ENCODE assay signal across 12 cellular contexts in genomic region chr17:79952265-79952877, GRCh38.
A peak's percentile ranks its signal among the peaks of the same experiment; 100 is the strongest.
DNase-seq lines count a peak whose midpoint lies in the region; ATAC-seq, FAIRE-seq and TF ChIP-seq lines count a peak whose summit lies in the region.
"Had no signal": no experiment of that assay in that cellular context is flagged by ENCODE, and none has a peak within 500 bp of the region (broad histone marks: within the 10 kb centered on the region; RNA-seq: fewer than 3 reads in every experiment).

No MANE protein-coding gene starts in this region.

- ATAC-seq in HG02759 (IDR thresholded peaks at IDR 0.05; ENCODE audit: unreplicated experiment), result no peak
- ATAC-seq in HG02610 (IDR thresholded peaks at IDR 0.05; ENCODE audit: unreplicated experiment), result no peak
- ATAC-seq: activated T-cell treated with anti-CD3 and anti-CD28 coated beads, Interleukin-2, amount 50 U/mL, for 72 hours had no signal

- H3K9me3 ChIP-seq in BLaER1 treated with 17β-estradiol and CSF1 and Interleukin-3, amounts not matched to agents 10 nM and 100 nM (replicated peaks in 1 of 11), result no peaks in the 10 kb centered on the region
- H3K9me3 ChIP-seq in SJSA1 (replicated peaks) (no peaks in the 10 kb centered on the region), kidney (ENCODE audit: control insufficient read depth in 1 of 2, low read length in 2 of 2) (no peaks in the 10 kb centered on the region)
- H3K9me3 ChIP-seq: mucosa of descending colon had no signal

- no peak for FAIRE-seq in kidney (lab: Jason Lieb, UNC)

- no peak for TF ChIP-seq CTCF in kidney (IDR thresholded peaks at IDR 0.05; ENCODE audit: borderline replicate concordance, extremely low read depth, insufficient read depth)

- DNase-seq in SJSA1 (ENCODE audit: low read depth in 1 of 2, low spot score in 2 of 2) (peak in 1 of 2 experiments; percentile 46), kidney (peak; percentile 74), NCI-H510A (lab: John Stamatoyannopoulos, UW) (no peak), DMS 273 (lab: John Stamatoyannopoulos, UW; ENCODE audit: unreplicated experiment) (no peak)
- DNase-seq: activated T-cell treated with anti-CD3 and anti-CD28 coated beads, Interleukin-2, amount 50 U/mL, for 72 hours; NCI-H774; stimulated activated CD4-positive, alpha-beta T cell treated with anti-CD3 and anti-CD28 coated beads, Interleukin-12 subunit alpha, Interleukin-12 subunit beta, amount 100 ng/mL, for 4 hours had no signal

- peaks cover 14 to 48% (median 25%) of the 10 kb centered on the region in 11 experiments; a peak in 21 of 22 replicates for H3K27me3 ChIP-seq in BLaER1 treated with 17β-estradiol and CSF1 and Interleukin-3, amounts not matched to agents 10 nM and 100 nM
- H3K27me3 ChIP-seq in SJSA1 (replicated peaks) (no peaks in the 10 kb centered on the region), rectal smooth muscle tissue (ENCODE audit: control insufficient read depth, insufficient read depth, low read length) (no peaks in the 10 kb centered on the region)

- peak overlapping the region in 8 of 10 experiments; percentile 2 to 52 (median 36); a peak in 11 of 20 replicates for H3K4me3 ChIP-seq in BLaER1 treated with 17β-estradiol and CSF1 and Interleukin-3, amounts not matched to agents 10 nM and 100 nM
- H3K4me3 ChIP-seq in SJSA1 (peak overlapping the region; percentile 9), kidney (ENCODE audit: low read length in 2 of 2) (no peak overlapping the region), rectal smooth muscle tissue (ENCODE audit: low read length) (peak overlapping the region; percentile 7)
- H3K4me3 ChIP-seq: mucosa of descending colon had no signal

- intact Hi-C loops in kidney (cut with DNase I), result no loop called here

- H4K20me1 ChIP-seq in BLaER1 treated with 17β-estradiol and CSF1 and Interleukin-3, amounts not matched to agents 10 nM and 100 nM, result peaks cover 7 to 77% (median 31%) of the 10 kb centered on the region in 11 experiments; a peak in 19 of 22 replicates

- H3K4me1 ChIP-seq in BLaER1 treated with 17β-estradiol and CSF1 and Interleukin-3, amounts not matched to agents 10 nM and 100 nM, result peaks cover 28 to 74% (median 64%) of the 10 kb centered on the region in 10 experiments
- peaks cover 53% of the 10 kb centered on the region for H3K4me1 ChIP-seq in SJSA1 (replicated peaks)
- peaks cover 15% of the 10 kb centered on the region in 2 donors for H3K4me1 ChIP-seq in kidney (ENCODE audit: control insufficient read depth in 1 of 2, insufficient read depth in 1 of 2, low read depth in 1 of 2, low read length in 2 of 2)
- peaks cover 9% of the 10 kb centered on the region for H3K4me1 ChIP-seq in rectal smooth muscle tissue (ENCODE audit: control insufficient read depth, insufficient read depth, low read length)

- peaks cover 0 to 15% (median 0%) of the 10 kb centered on the region in 11 experiments; a peak in 5 of 22 replicates for H3K36me3 ChIP-seq in BLaER1 treated with 17β-estradiol and CSF1 and Interleukin-3, amounts not matched to agents 10 nM and 100 nM
- H3K36me3 ChIP-seq in SJSA1 (peaks cover 26% of the 10 kb centered on the region), kidney (ENCODE audit: control insufficient read depth in 1 of 2, insufficient read depth in 2 of 2, low read length in 2 of 2) (peaks cover 5 to 8% of the 10 kb centered on the region in 2 donors), rectal smooth muscle tissue (ENCODE audit: control insufficient read depth, insufficient read depth, low read length) (peaks cover 2% of the 10 kb centered on the region)

- H3K4me2 ChIP-seq in BLaER1 treated with 17β-estradiol and CSF1 and Interleukin-3, amounts not matched to agents 10 nM and 100 nM, result peak overlapping the region; percentile 67 to 99 (median 93)

- peak overlapping the region in 7 of 11 experiments; percentile 27 to 65 (median 60); a peak in 13 of 22 replicates for H3K9ac ChIP-seq in BLaER1 treated with 17β-estradiol and CSF1 and Interleukin-3, amounts not matched to agents 10 nM and 100 nM
- H3K9ac ChIP-seq in kidney (ENCODE audit: low read length in 2 of 2) (peak overlapping the region in 1 of 2 donors; percentile 47), rectal smooth muscle tissue (ENCODE audit: low read length) (no peak overlapping the region)

- H3K27ac ChIP-seq in BLaER1 treated with 17β-estradiol and CSF1 and Interleukin-3, amounts not matched to agents 10 nM and 100 nM, result peak overlapping the region in 4 of 11 experiments; percentile 8 to 61 (median 40); a peak in 4 of 22 replicates
- H3K27ac ChIP-seq in SJSA1 (peak overlapping the region; percentile 32), kidney (ENCODE audit: low read depth in 2 of 2, low read length in 2 of 2) (peak overlapping the region in 1 of 2 donors; percentile 1), rectal smooth muscle tissue (ENCODE audit: low read depth, low read length) (peak overlapping the region; percentile 63)

Comparison
In these comparisons a context has a peak if more than half of its experiments do, and no peak if none do; other contexts are left out.
1. H3K4me3 ChIP-seq: peak in BLaER1 treated with 17β-estradiol and CSF1 and Interleukin-3, amounts not matched to agents 10 nM and 100 nM (8 of 10), SJSA1 (single experiment) and rectal smooth muscle tissue (single experiment); none in kidney (0 of 2).